In genomic region chr14:52413729-52414453, GRCh38 we compare ENCODE assay signal across 18 cellular contexts.
DNase-seq lines count a peak whose midpoint lies in the region; ATAC-seq and TF ChIP-seq lines count a peak whose summit lies in the region.
"Had no signal": no experiment of that assay in that cellular context is flagged by ENCODE, and none has a peak within 500 bp of the region (broad histone marks: within the 10 kb centered on the region; RNA-seq: fewer than 3 reads in every experiment).

No MANE protein-coding gene starts in this region.

- H3K4me2 ChIP-seq in trophoblast cell (ENCODE audit: low read length) = no peak overlapping the region

- H3K27ac Mint-ChIP-seq in activated T-helper 2 cell treated with anti-CD3 and anti-CD28 coated beads, Interferon-gamma antibody, Interleukin-2, Interleukin-4, amounts not matched to agents 10 μg/mL and 5 μg/mL and 100 μg/mL, durations not matched to agents 14 hours and 24 hours and 36 hours = peak overlapping the region; percentile 97
- H3K27ac Mint-ChIP-seq: CD4-positive, alpha-beta T cell; H9 had no signal

- TF ChIP-seq CTCF in GM10266 (IDR thresholded peaks at IDR 0.05; ENCODE audit: control insufficient read depth, insufficient read depth, low read depth, missing control alignments) = no peak

- no peaks in the 10 kb centered on the region for H3K4me1 ChIP-seq in trophoblast cell (ENCODE audit: control insufficient read depth in 1 of 2, insufficient read depth in 2 of 2, low read length in 2 of 2)
- H3K4me1 ChIP-seq: esophagus squamous epithelium had no signal

- H3K36me3 ChIP-seq in trophoblast cell (ENCODE audit: control insufficient read depth in 1 of 2, insufficient read depth in 2 of 2, low read length in 2 of 2) = no peaks in the 10 kb centered on the region
- H3K36me3 ChIP-seq: esophagus squamous epithelium had no signal

- H3K23ac ChIP-seq in trophoblast cell (ENCODE audit: low read length) = no peak overlapping the region

- H3K27ac ChIP-seq in trophoblast cell (ENCODE audit: low read depth, low read length) = no peak overlapping the region
- H3K27ac ChIP-seq: esophagus squamous epithelium had no signal

- no peak overlapping the region for H3K4ac ChIP-seq in trophoblast cell (ENCODE audit: low read depth, low read length)

- ATAC-seq in GM19452 (IDR thresholded peaks at IDR 0.05; ENCODE audit: unreplicated experiment) = no peak
- ATAC-seq in GM21447 (IDR thresholded peaks at IDR 0.05; ENCODE audit: unreplicated experiment) = no peak
- ATAC-seq: HepG2 had no signal

- H3K18ac ChIP-seq in trophoblast cell (ENCODE audit: low read length) = no peak overlapping the region

- peaks cover 22% of the 10 kb centered on the region for H3K36me3 Mint-ChIP-seq in activated T-helper 2 cell treated with anti-CD3 and anti-CD28 coated beads, Interferon-gamma antibody, Interleukin-2, Interleukin-4, amounts not matched to agents 10 μg/mL and 5 μg/mL and 100 μg/mL, durations not matched to agents 14 hours and 24 hours and 36 hours (ENCODE audit: low read depth)
- H3K36me3 Mint-ChIP-seq: naive B cell had no signal

- H2AFZ ChIP-seq in trophoblast cell (ENCODE audit: insufficient read depth, low read length, poor library complexity) = no peak overlapping the region

- H3K14ac ChIP-seq in trophoblast cell (ENCODE audit: low read length) = no peak overlapping the region

- no peak overlapping the region for H2BK5ac ChIP-seq in trophoblast cell (ENCODE audit: low read depth, low read length, poor library complexity)

- H3K9me3 Mint-ChIP-seq in activated T-helper 2 cell treated with anti-CD3 and anti-CD28 coated beads, Interferon-gamma antibody, Interleukin-2, Interleukin-4, amounts not matched to agents 10 μg/mL and 5 μg/mL and 100 μg/mL, durations not matched to agents 14 hours and 24 hours and 36 hours = no peaks in the 10 kb centered on the region
- H3K9me3 Mint-ChIP-seq: CD4-positive, alpha-beta T cell; H9; naive B cell had no signal

- DNase-seq in AG08396 (ENCODE audit: low spot score) = peak; percentile 8
- peak; percentile 9 for DNase-seq in GM10266 (ENCODE audit: extremely low spot score)
- no peak for DNase-seq in activated T-helper 2 cell treated with anti-CD3 and anti-CD28 coated beads, Interferon-gamma antibody, Interleukin-2, Interleukin-4, amounts not matched to agents 10 μg/mL and 5 μg/mL and 100 μg/mL, durations not matched to agents 14 hours and 24 hours and 36 hours (ENCODE audit: low spot score)
- peak; percentile 31 for DNase-seq in iris pigment epithelial cell (ENCODE audit: low read depth)
- DNase-seq in NCI-H345 (lab: John Stamatoyannopoulos, UW) = no peak
- no peak for DNase-seq in trophoblast cell
- DNase-seq: caudate nucleus; CD4-positive, alpha-beta T cell; esophagus squamous epithelium; H9; kidney glomerular epithelial cell; naive B cell; NCI-H1694 treated with DMSO at 0.1 percent for 48 hours; SW 1271 had no signal

- intact Hi-C loops in activated T-helper 2 cell treated with anti-CD3 and anti-CD28 coated beads, Interferon-gamma antibody, Interleukin-2, Interleukin-4, amounts not matched to agents 10 μg/mL and 5 μg/mL and 100 μg/mL, durations not matched to agents 14 hours and 24 hours and 36 hours (cut with micrococcal nuclease) = loop anchor here (1.0 to 10.0 kb wide), 7 partner anchors 11 to 695 kb away; no protein-coding TSS in a partner anchor

- no peaks in the 10 kb centered on the region for H3K27me3 ChIP-seq in trophoblast cell (ENCODE audit: insufficient read depth, low read length)
- H3K27me3 ChIP-seq: esophagus squamous epithelium had no signal

- H3K9ac ChIP-seq in trophoblast cell (ENCODE audit: low read length) = no peak overlapping the region

- no peak overlapping the region for H3K4me3 ChIP-seq in trophoblast cell (ENCODE audit: low read depth, low read length)
- H3K4me3 ChIP-seq: esophagus squamous epithelium, skin epidermis had no signal

- H3K4me3 Mint-ChIP-seq in activated T-helper 2 cell treated with anti-CD3 and anti-CD28 coated beads, Interferon-gamma antibody, Interleukin-2, Interleukin-4, amounts not matched to agents 10 μg/mL and 5 μg/mL and 100 μg/mL, durations not matched to agents 14 hours and 24 hours and 36 hours (ENCODE audit: low read depth) = peak overlapping the region; percentile 67
- H3K4me3 Mint-ChIP-seq: CD4-positive, alpha-beta T cell; H9; naive B cell had no signal

- no peak overlapping the region for H2AK5ac ChIP-seq in trophoblast cell (ENCODE audit: low read length)

- H4K91ac ChIP-seq in trophoblast cell (ENCODE audit: low read depth, low read length) = no peak overlapping the region

- no peaks in the 10 kb centered on the region for H3K9me3 ChIP-seq in trophoblast cell (ENCODE audit: insufficient read depth, low read depth, low read length)
- H3K9me3 ChIP-seq: esophagus squamous epithelium had no signal

- no peaks in the 10 kb centered on the region for H3K79me2 ChIP-seq in trophoblast cell (ENCODE audit: control insufficient read depth, insufficient read depth, low read length, poor library complexity)

- no peak overlapping the region for H2BK12ac ChIP-seq in trophoblast cell (ENCODE audit: low read length)

- H4K8ac ChIP-seq in trophoblast cell (ENCODE audit: low read depth, low read length) = no peak overlapping the region

- no peak overlapping the region for H2BK120ac ChIP-seq in trophoblast cell (ENCODE audit: insufficient read depth, low read length, poor library complexity)

- no peak overlapping the region for H4K12ac ChIP-seq in trophoblast cell (ENCODE audit: low read depth, low read length)

- H3K79me1 ChIP-seq in trophoblast cell (ENCODE audit: low read length) = no peaks in the 10 kb centered on the region

- peaks cover 66% of the 10 kb centered on the region for H3K4me1 Mint-ChIP-seq in activated T-helper 2 cell treated with anti-CD3 and anti-CD28 coated beads, Interferon-gamma antibody, Interleukin-2, Interleukin-4, amounts not matched to agents 10 μg/mL and 5 μg/mL and 100 μg/mL, durations not matched to agents 14 hours and 24 hours and 36 hours (ENCODE audit: low read depth)
- H3K4me1 Mint-ChIP-seq: H9, naive B cell had no signal

- WGBS in trophoblast cell (ENCODE audit: extremely low coverage, insufficient coverage, insufficient read length) = no CpG with 5 or more reads among the region's 7 CpGs

- no peaks in the 10 kb centered on the region for H3K27me3 Mint-ChIP-seq in activated T-helper 2 cell treated with anti-CD3 and anti-CD28 coated beads, Interferon-gamma antibody, Interleukin-2, Interleukin-4, amounts not matched to agents 10 μg/mL and 5 μg/mL and 100 μg/mL, durations not matched to agents 14 hours and 24 hours and 36 hours (ENCODE audit: low read depth)
- H3K27me3 Mint-ChIP-seq: CD4-positive, alpha-beta T cell; naive B cell had no signal

Comparison
In these comparisons a context has a peak if more than half of its experiments do, and no peak if none do; other contexts are left out.
1. DNase-seq: peak in AG08396 (single experiment), GM10266 (single experiment) and iris pigment epithelial cell (single experiment); none in activated T-helper 2 cell treated with anti-CD3 and anti-CD28 coated beads, Interferon-gamma antibody, Interleukin-2, Interleukin-4, amounts not matched to agents 10 μg/mL and 5 μg/mL and 100 μg/mL, durations not matched to agents 14 hours and 24 hours and 36 hours (single experiment), NCI-H345 (single experiment) and trophoblast cell (0 of 2).